ENCODE assay signal across 8 cellular contexts in the genomic region with DNA sequence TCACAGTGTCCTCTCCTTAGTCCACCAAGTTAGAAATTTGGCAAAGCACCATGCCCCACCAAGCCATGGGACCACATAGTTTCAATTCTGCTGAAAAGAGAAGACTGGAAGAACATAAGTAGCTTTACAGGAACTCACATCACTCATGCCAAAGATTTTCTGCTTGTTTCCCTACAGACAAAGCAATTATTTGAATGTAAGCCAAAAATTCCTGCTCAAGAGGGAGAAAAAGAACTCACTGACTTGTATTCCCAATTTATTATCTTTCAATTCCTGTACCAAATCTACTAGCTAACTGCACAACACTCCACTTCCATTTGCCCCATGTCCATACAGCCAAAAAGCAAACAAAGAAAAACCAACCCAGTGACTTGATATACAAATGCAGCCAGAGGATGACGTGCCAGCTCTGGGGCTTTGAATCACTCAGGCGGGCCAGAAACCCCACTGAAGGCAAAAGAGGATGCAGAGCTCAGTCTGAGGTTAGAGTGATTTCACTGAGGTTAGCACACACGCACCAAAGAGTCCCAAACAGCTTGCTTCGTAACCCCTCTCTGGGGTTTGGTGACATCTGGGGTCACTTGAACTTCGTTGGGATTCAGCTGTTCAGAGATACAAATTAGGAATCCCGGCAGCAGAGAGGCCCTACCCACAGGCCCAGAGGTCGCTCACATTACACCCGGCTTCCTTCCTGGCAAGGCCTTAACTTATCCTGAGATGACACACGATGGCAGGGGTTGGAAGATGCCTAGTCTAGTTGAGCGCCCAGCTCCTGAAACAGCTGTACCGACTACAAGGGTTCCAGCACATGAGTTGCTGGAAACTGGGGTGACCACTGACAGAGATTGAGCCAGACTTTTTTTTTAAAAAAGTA. TPM values are rescaled to one million over a fixed set of nuclear protein-coding genes. Genes with fewer than 3 reads are reported as not detected.
DNase-seq lines count a peak whose midpoint lies in the region; ATAC-seq and TF ChIP-seq lines count a peak whose summit lies in the region.

No MANE protein-coding gene starts in this region.

- H3K4me3 ChIP-seq in HUES64 (ENCODE audit: low read length), result peak overlapping the region; percentile 63
- peak overlapping the region; percentile 73 to 78 for H3K4me3 ChIP-seq in stomach smooth muscle (ENCODE audit: low read length in 2 of 2)

- H3K9me3 ChIP-seq in HUES64 (ENCODE audit: insufficient read depth, low read depth, low read length) (no peaks in the 10 kb centered on the region), stomach smooth muscle (ENCODE audit: control insufficient read depth in 2 of 2, low read length in 2 of 2) (no peaks in the 10 kb centered on the region)

- CTCF ChIA-PET in activated CD4-positive, alpha-beta memory T cell treated with anti-CD3 and anti-CD28 coated beads for 36 hours (lab: Charles Lee), result interaction anchor here (0.7 to 5.4 kb wide), 12 partner anchors 9 to 244 kb away, joined by 3 to 23 read pairs (median 3); no protein-coding TSS in a partner anchor

- H3K27me3 ChIP-seq in HUES64 (ENCODE audit: insufficient read depth, low read length) (peaks cover 59% of the 10 kb centered on the region), stomach smooth muscle (ENCODE audit: control insufficient read depth in 1 of 2, insufficient read depth in 2 of 2, low read length in 2 of 2) (peaks cover 0 to 2% of the 10 kb centered on the region in 2 donors)

- H3K36me3 Mint-ChIP-seq in activated CD4-positive, alpha-beta memory T cell treated with anti-CD3 and anti-CD28 coated beads for 36 hours, result peaks cover 23% of the 10 kb centered on the region
- H3K36me3 Mint-ChIP-seq in endothelial cell (ENCODE audit: low read depth, unreplicated experiment) (peaks cover 10% of the 10 kb centered on the region), nephron (ENCODE audit: low read depth) (no peaks in the 10 kb centered on the region)

- H3K9me3 Mint-ChIP-seq in activated CD4-positive, alpha-beta memory T cell treated with anti-CD3 and anti-CD28 coated beads for 36 hours, result no peaks in the 10 kb centered on the region
- H3K9me3 Mint-ChIP-seq in endothelial cell (ENCODE audit: unreplicated experiment) (no peaks in the 10 kb centered on the region), nephron (no peaks in the 10 kb centered on the region)

- peak; percentile 50 for ATAC-seq in GM21515 (IDR thresholded peaks at IDR 0.05; ENCODE audit: unreplicated experiment)

- DNase-seq in ELR (ENCODE audit: low read depth) (peak; percentile 88), endothelial cell (ENCODE audit: low spot score) (no peak), globus pallidus (ENCODE audit: low spot score) (no peak)
- DNase-seq in activated CD4-positive, alpha-beta memory T cell treated with anti-CD3 and anti-CD28 coated beads for 36 hours, result peak; percentile 92

- peak overlapping the region; percentile 96 for H3K27ac Mint-ChIP-seq in activated CD4-positive, alpha-beta memory T cell treated with anti-CD3 and anti-CD28 coated beads for 36 hours
- H3K27ac Mint-ChIP-seq in endothelial cell (ENCODE audit: unreplicated experiment) (peak overlapping the region; percentile 81), nephron (peak overlapping the region; percentile 51 to 84 (median 75))

- H3K36me3 ChIP-seq in HUES64 (ENCODE audit: insufficient read depth, low read length) (no peaks in the 10 kb centered on the region), stomach smooth muscle (ENCODE audit: control insufficient read depth in 2 of 2, insufficient read depth in 2 of 2, low read length in 2 of 2) (no peaks in the 10 kb centered on the region)

- WGBS in HUES64, result 68% methylated on average over 11 of the region's 11 CpGs

- intact Hi-C loops in activated CD4-positive, alpha-beta memory T cell treated with anti-CD3 and anti-CD28 coated beads for 36 hours (cut with micrococcal nuclease), result loop anchor here (1.0 to 5.0 kb wide), 11 partner anchors 10 to 1231 kb away; a partner anchor contains a TSS

- peak overlapping the region; percentile 94 for H3K4me3 Mint-ChIP-seq in activated CD4-positive, alpha-beta memory T cell treated with anti-CD3 and anti-CD28 coated beads for 36 hours
- H3K4me3 Mint-ChIP-seq in endothelial cell (ENCODE audit: unreplicated experiment), result peak overlapping the region; percentile 96
- peak overlapping the region; percentile 83 to 93 (median 90) for H3K4me3 Mint-ChIP-seq in nephron

- no peaks in the 10 kb centered on the region for H3K27me3 Mint-ChIP-seq in activated CD4-positive, alpha-beta memory T cell treated with anti-CD3 and anti-CD28 coated beads for 36 hours
- H3K27me3 Mint-ChIP-seq in endothelial cell (ENCODE audit: unreplicated experiment) (peaks cover 12% of the 10 kb centered on the region), nephron (ENCODE audit: low read depth) (peaks cover 26% of the 10 kb centered on the region)

- H3K27ac ChIP-seq in HUES64 (ENCODE audit: low read depth, low read length), result no peak overlapping the region
- peak overlapping the region; percentile 46 for H3K27ac ChIP-seq in stomach smooth muscle (ENCODE audit: low read length)

- H3K4me1 ChIP-seq in HUES64 (ENCODE audit: insufficient read depth, low read length), result peaks cover 15% of the 10 kb centered on the region; the same call in 1 of the 2 replicates
- H3K4me1 ChIP-seq in stomach smooth muscle (ENCODE audit: control insufficient read depth, insufficient read depth, low read length), result peaks cover 24% of the 10 kb centered on the region

- POLR2A ChIA-PET in activated CD4-positive, alpha-beta memory T cell treated with anti-CD3 and anti-CD28 coated beads for 36 hours (lab: Charles Lee), result interaction anchor here (0.6 to 2.4 kb wide), 19 partner anchors 10 to 247 kb away, joined by 3 to 34 read pairs (median 4); a partner anchor contains a TSS

- no peak for TF ChIP-seq CTCF in endothelial cell (IDR thresholded peaks at IDR 0.05; ENCODE audit: unreplicated experiment)
- no peak for TF ChIP-seq CTCF in nephron (IDR thresholded peaks at IDR 0.05; ENCODE audit: unreplicated experiment in 3 of 3)

- H3K9ac ChIP-seq in HUES64 (ENCODE audit: low read depth, low read length) (no peak overlapping the region), stomach smooth muscle (ENCODE audit: low read length in 2 of 2) (peak overlapping the region; percentile 51 to 71)

- H3K4me1 Mint-ChIP-seq in activated CD4-positive, alpha-beta memory T cell treated with anti-CD3 and anti-CD28 coated beads for 36 hours (ENCODE audit: low read depth), result peaks cover 74% of the 10 kb centered on the region
- H3K4me1 Mint-ChIP-seq in endothelial cell (ENCODE audit: unreplicated experiment), result peaks cover 52% of the 10 kb centered on the region
- H3K4me1 Mint-ChIP-seq in nephron, result peaks cover 48% of the 10 kb centered on the region

RNA-seq across cellular contexts. Expression of a gene that starts 1.7 kb away (rescaled TPM):
- polyA plus RNA-seq in HUES64 (2013, experiment 1 of 2), result 1.8 TPM
- polyA plus RNA-seq in HUES64 (2013, experiment 2 of 2), result 3.2 TPM
- 100 to 1,000 TPM; 104 to 106 TPM for total RNA-seq in activated CD4-positive, alpha-beta memory T cell treated with anti-CD3 and anti-CD28 coated beads for 36 hours
- total RNA-seq in endothelial cell (ENCODE audit: unreplicated experiment), result 41.8 TPM

Comparison
In these comparisons a context has a peak if more than half of its experiments do, and no peak if none do; other contexts are left out.
1. DNase-seq: peak in ELR (single experiment) and activated CD4-positive, alpha-beta memory T cell treated with anti-CD3 and anti-CD28 coated beads for 36 hours (single experiment); none in endothelial cell (single experiment) and globus pallidus (single experiment).
2. Peak in every context shown above with its lines, with median percentiles within 50 percentile points of each other: H3K27ac Mint-ChIP-seq and H3K4me3 Mint-ChIP-seq.